13 cellular contexts compared by ENCODE assay signal in the genomic region with DNA sequence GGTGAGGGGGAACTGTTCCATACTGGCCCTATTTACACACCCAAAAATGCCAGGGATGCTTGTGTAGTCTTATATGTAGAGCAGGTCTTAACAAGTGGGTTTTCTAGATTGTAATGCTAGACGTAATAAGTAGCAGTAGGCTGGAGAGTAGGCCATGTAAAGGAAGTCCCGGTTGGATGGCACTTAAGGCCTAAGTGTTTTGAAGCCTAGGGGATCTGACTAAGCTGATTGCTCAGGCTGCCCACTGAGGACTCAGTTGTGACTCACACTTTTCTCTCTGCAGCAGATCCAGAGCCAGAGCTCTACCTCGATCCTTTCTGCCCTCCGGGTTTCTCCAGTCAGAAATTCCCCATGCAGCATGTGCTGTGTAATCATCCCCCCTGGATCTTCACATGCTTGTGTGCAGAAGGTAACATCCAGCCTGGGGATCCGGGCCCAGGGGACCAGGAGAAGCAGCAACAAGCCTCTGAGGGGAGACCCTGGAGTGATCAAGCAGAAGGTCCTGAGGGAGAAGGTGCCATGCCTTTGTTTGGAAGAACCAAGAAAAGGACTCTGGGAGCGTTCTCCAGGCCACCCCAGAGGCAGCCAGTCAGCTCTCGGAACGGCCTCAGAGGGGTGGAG. TPM values are rescaled to one million over a fixed set of nuclear protein-coding genes. Genes with fewer than 3 reads are reported as not detected.
A peak's percentile ranks its signal among the peaks of the same experiment; 100 is the strongest.
DNase-seq lines count a peak whose midpoint lies in the region; ATAC-seq, FAIRE-seq and TF ChIP-seq lines count a peak whose summit lies in the region.
"Had no signal": no experiment of that assay in that cellular context is flagged by ENCODE, and none has a peak within 500 bp of the region (broad histone marks: within the 10 kb centered on the region; RNA-seq: fewer than 3 reads in every experiment).

No MANE protein-coding gene starts in this region.

- H3K27ac Mint-ChIP-seq in activated CD4-positive, alpha-beta memory T cell treated with anti-CD3 and anti-CD28 coated beads, Interleukin-2, amount 10 ng/mL, durations not matched to agents 7 days and 5 days, result no peak overlapping the region
- H3K27ac Mint-ChIP-seq: activated naive CD4-positive, alpha-beta T cell treated with anti-CD3 and anti-CD28 coated beads, Interleukin-2, amount 50 U/mL, for 24 hours had no signal

- H3K27me3 ChIP-seq in IMR-90 (ENCODE audit: control insufficient read depth, insufficient read depth, low read length), result no peaks in the 10 kb centered on the region
- H3K27me3 ChIP-seq in brain microvascular endothelial cell (replicated peaks), result no peaks in the 10 kb centered on the region
- no peaks in the 10 kb centered on the region for H3K27me3 ChIP-seq in kidney epithelial cell (ENCODE audit: control insufficient read depth, insufficient read depth, low read length)
- H3K27me3 ChIP-seq: dorsolateral prefrontal cortex had no signal

- no peaks in the 10 kb centered on the region; the same call in 1 of the 2 replicates for H3K4me1 ChIP-seq in IMR-90 (ENCODE audit: control insufficient read depth, insufficient read depth, low read length)
- no peaks in the 10 kb centered on the region for H3K4me1 ChIP-seq in kidney (ENCODE audit: control insufficient read depth in 1 of 2, insufficient read depth in 1 of 2, low read depth in 1 of 2, low read length in 2 of 2)

- H3K9ac ChIP-seq in IMR-90 (ENCODE audit: low read depth, low read length), result no peak overlapping the region
- H3K9ac ChIP-seq in kidney (ENCODE audit: low read length in 2 of 2), result no peak overlapping the region

- H3K56ac ChIP-seq in IMR-90 (ENCODE audit: extremely low read depth, insufficient read depth, low read length), result no peak overlapping the region

- H2BK5ac ChIP-seq in IMR-90 (ENCODE audit: low read depth, low read length, poor library complexity, severe bottlenecking), result peak overlapping the region; percentile 50

- intact Hi-C loops in IMR-90 (cut with micrococcal nuclease), result no loop called here
- intact Hi-C loops in kidney (cut with DNase I), result no loop called here

- no peak overlapping the region for H2BK20ac ChIP-seq in IMR-90 (ENCODE audit: low read depth, low read length)

- 0 out of 4 replicates have a peak overlapping the region, but pooled peaks of 1 of the 2 experiments have one; percentile 19 for H4K8ac ChIP-seq in IMR-90 (ENCODE audit: low read depth in 2 of 2, low read length in 2 of 2)

- peak; percentile 90 for ATAC-seq in IMR-90 (ENCODE audit: low read depth)

- peaks cover 0 to 21% of the 10 kb centered on the region in 2 experiments; a peak in 3 of 4 replicates for H3K79me1 ChIP-seq in IMR-90 (ENCODE audit: low read depth in 1 of 2, low read length in 2 of 2)

- H3K27me3 Mint-ChIP-seq in activated CD4-positive, alpha-beta memory T cell treated with anti-CD3 and anti-CD28 coated beads, Interleukin-2, amount 10 ng/mL, durations not matched to agents 7 days and 5 days, result no peaks in the 10 kb centered on the region
- H3K27me3 Mint-ChIP-seq: activated naive CD4-positive, alpha-beta T cell treated with anti-CD3 and anti-CD28 coated beads, Interleukin-2, amount 50 U/mL, for 24 hours had no signal

- no peaks in the 10 kb centered on the region for H4K20me1 ChIP-seq in IMR-90 (ENCODE audit: insufficient read depth, low read length)

- H3K4me3 ChIP-seq in IMR-90 (ENCODE audit: insufficient read depth, low read depth, low read length), result no peak overlapping the region
- no peak overlapping the region for H3K4me3 ChIP-seq in brain microvascular endothelial cell (ENCODE audit: low read depth, low read length)
- H3K4me3 ChIP-seq in kidney epithelial cell (ENCODE audit: low read depth, low read length), result no peak overlapping the region
- no peak overlapping the region for H3K4me3 ChIP-seq in kidney (ENCODE audit: low read length in 2 of 2)
- H3K4me3 ChIP-seq: dorsolateral prefrontal cortex had no signal

- no peak overlapping the region for H2AK5ac ChIP-seq in IMR-90 (ENCODE audit: low read depth, low read length)

- no TSS peak for BruUV-seq in IMR-90 (replicated peaks; lab: Mats Ljungman, UMichigan)

- H3K36me3 Mint-ChIP-seq in activated CD4-positive, alpha-beta memory T cell treated with anti-CD3 and anti-CD28 coated beads, Interleukin-2, amount 10 ng/mL, durations not matched to agents 7 days and 5 days (ENCODE audit: low read depth), result peaks cover 8% of the 10 kb centered on the region

- CTCF ChIA-PET in IMR-90 (lab: Yijun Ruan, JAX), result no interaction called here
- CTCF ChIA-PET in activated CD4-positive, alpha-beta memory T cell treated with anti-CD3 and anti-CD28 coated beads, Interleukin-2, amount 10 ng/mL, durations not matched to agents 7 days and 5 days (lab: Charles Lee), result no interaction called here

- H2AFZ ChIP-seq in IMR-90 (replicated peaks; ENCODE audit: low read length, poor library complexity), result peak overlapping the region; percentile 73

- TF ChIP-seq RAD21 in IMR-90 (IDR thresholded peaks at IDR 0.05; ENCODE audit: low read length), result no peak

- no peak overlapping the region for H3K4me3 Mint-ChIP-seq in activated CD4-positive, alpha-beta memory T cell treated with anti-CD3 and anti-CD28 coated beads, Interleukin-2, amount 10 ng/mL, durations not matched to agents 7 days and 5 days
- H3K4me3 Mint-ChIP-seq: activated naive CD4-positive, alpha-beta T cell treated with anti-CD3 and anti-CD28 coated beads, Interleukin-2, amount 50 U/mL, for 24 hours; CD14-positive monocyte had no signal

- no peak overlapping the region for H2BK15ac ChIP-seq in IMR-90 (ENCODE audit: low read depth, low read length)

- in situ Hi-C loops in IMR-90 (cut with MboI; ENCODE audit: low sequenced_read_pairs), result no loop called here
- in situ Hi-C loops in brain microvascular endothelial cell (cut with HindIII; ENCODE audit: low pct_ligation_motif_present, low sequenced_read_pairs), result no loop called here

- POLR2A ChIA-PET in IMR-90 (lab: Charles Lee; ENCODE audit: unreplicated experiment), result no interaction called here
- POLR2A ChIA-PET in activated CD4-positive, alpha-beta memory T cell treated with anti-CD3 and anti-CD28 coated beads, Interleukin-2, amount 10 ng/mL, durations not matched to agents 7 days and 5 days (lab: Charles Lee), result no interaction called here

- H3K18ac ChIP-seq in IMR-90 (ENCODE audit: low read depth, low read length), result no peak overlapping the region

- H4K5ac ChIP-seq in IMR-90 (ENCODE audit: low read depth, low read length), result no peak overlapping the region

- no peak overlapping the region; the same call in 1 of the 2 replicates for H3K27ac ChIP-seq in IMR-90 (ENCODE audit: insufficient read depth, low read length)
- H3K27ac ChIP-seq in brain microvascular endothelial cell, result no peak overlapping the region
- H3K27ac ChIP-seq in kidney (ENCODE audit: low read depth in 2 of 2, low read length in 2 of 2), result no peak overlapping the region
- H3K27ac ChIP-seq: dorsolateral prefrontal cortex had no signal

- H3K9me1 ChIP-seq in IMR-90 (ENCODE audit: insufficient read depth, low read length), result peaks cover 6% of the 10 kb centered on the region; the same call in 1 of the 2 replicates

- H3K4ac ChIP-seq in IMR-90 (ENCODE audit: low read depth, low read length), result peak overlapping the region; percentile 16

- H2BK120ac ChIP-seq in IMR-90 (ENCODE audit: low read depth, low read length), result peak overlapping the region; percentile 3; the same call in 1 of the 2 replicates

- peak overlapping the region; percentile 41; the same call in 1 of the 2 replicates for H3K14ac ChIP-seq in IMR-90 (replicated peaks; ENCODE audit: low read depth, low read length)

- H2AK9ac ChIP-seq in IMR-90 (replicated peaks; ENCODE audit: low read depth, low read length, poor library complexity), result peak overlapping the region; percentile 52

- no peaks in the 10 kb centered on the region for H3K4me1 Mint-ChIP-seq in activated CD4-positive, alpha-beta memory T cell treated with anti-CD3 and anti-CD28 coated beads, Interleukin-2, amount 10 ng/mL, durations not matched to agents 7 days and 5 days
- H3K4me1 Mint-ChIP-seq: activated naive CD4-positive, alpha-beta T cell treated with anti-CD3 and anti-CD28 coated beads, Interleukin-2, amount 50 U/mL, for 24 hours; CD14-positive monocyte had no signal

- no peak for TF ChIP-seq POLR2A in IMR-90 (IDR thresholded peaks at IDR 0.05; ENCODE audit: low read depth, low read length)

- no peak overlapping the region for H3K4me2 ChIP-seq in IMR-90 (ENCODE audit: low read depth, low read length)

- H3K23ac ChIP-seq in IMR-90 (ENCODE audit: low read depth, low read length), result no peak overlapping the region

- H3K9me3 ChIP-seq in IMR-90 (ENCODE audit: control insufficient read depth, insufficient read depth, low read length), result no peaks in the 10 kb centered on the region
- H3K9me3 ChIP-seq in kidney (ENCODE audit: control insufficient read depth in 1 of 2, low read length in 2 of 2), result no peaks in the 10 kb centered on the region

- DNase-seq in AG08395 (ENCODE audit: low spot score) (peak; percentile 69), IMR-90 (peak; percentile 80), brain microvascular endothelial cell (peak; percentile 70), kidney epithelial cell (ENCODE audit: low read depth) (peak; percentile 25), cerebellar cortex (ENCODE audit: low spot score) (no peak), kidney (no peak), NCI-H1105 treated with DMSO at 0.1 percent for 48 hours (lab: John Stamatoyannopoulos, UW) (no peak)
- DNase-seq in activated CD4-positive, alpha-beta memory T cell treated with anti-CD3 and anti-CD28 coated beads, Interleukin-2, amount 10 ng/mL, durations not matched to agents 7 days and 5 days, result no peak
- DNase-seq: dorsolateral prefrontal cortex, midbrain, NCI-H446 had no signal

- peaks cover 17% of the 10 kb centered on the region for H3K36me3 ChIP-seq in IMR-90 (ENCODE audit: control insufficient read depth, insufficient read depth, low read length)
- peaks cover 21% of the 10 kb centered on the region for H3K36me3 ChIP-seq in brain microvascular endothelial cell (replicated peaks)
- peaks cover 2% of the 10 kb centered on the region for H3K36me3 ChIP-seq in kidney epithelial cell (ENCODE audit: control insufficient read depth, insufficient read depth, low read length)
- H3K36me3 ChIP-seq in kidney (ENCODE audit: control insufficient read depth in 1 of 2, insufficient read depth in 2 of 2, low read length in 2 of 2), result peaks cover 11 to 12% of the 10 kb centered on the region in 2 donors

- TF ChIP-seq CTCF in IMR-90 (conservative IDR thresholded peaks at IDR 0.05; ENCODE audit: low read depth, low read length) (no peak), brain microvascular endothelial cell (IDR thresholded peaks at IDR 0.05; ENCODE audit: low read depth, low read length, missing control alignments) (no peak), kidney epithelial cell (IDR thresholded peaks at IDR 0.05; ENCODE audit: insufficient read depth, low read length, poor library complexity, severe bottlenecking) (no peak), kidney (IDR thresholded peaks at IDR 0.05; ENCODE audit: borderline replicate concordance, extremely low read depth, insufficient read depth) (no peak)

- no peaks in the 10 kb centered on the region for H3K9me3 Mint-ChIP-seq in activated CD4-positive, alpha-beta memory T cell treated with anti-CD3 and anti-CD28 coated beads, Interleukin-2, amount 10 ng/mL, durations not matched to agents 7 days and 5 days
- H3K9me3 Mint-ChIP-seq: activated naive CD4-positive, alpha-beta T cell treated with anti-CD3 and anti-CD28 coated beads, Interleukin-2, amount 50 U/mL, for 24 hours had no signal

- H4K91ac ChIP-seq in IMR-90 (ENCODE audit: insufficient read depth, low read depth, low read length), result no peak overlapping the region

- no peak for FAIRE-seq in kidney (lab: Jason Lieb, UNC)

- dilution Hi-C loops in IMR-90 (cut with HindIII; ENCODE audit: low sequenced_read_pairs, unreplicated experiment), result no loop called here

- 100% methylated on average over 1 of the region's 8 CpGs; no CpG with 5 or more reads in 1 of the 2 experiments for WGBS in IMR-90 (ENCODE audit: extremely low coverage in 2 of 2, insufficient read length in 1 of 2), 2 experiments

RNA-seq across cellular contexts. Expression of gene ZNF133, which starts 26.6 kb away (rescaled TPM):
- 25.6 and 33.5 TPM in 2 replicates for total RNA-seq in IMR-90 (2012; rRNA removed)
- polyA plus RNA-seq in IMR-90 (2012; rRNA removed), result 17.2 and 18.3 TPM in 2 replicates
- polyA plus RNA-seq in IMR-90 (2012; cell fraction: cytosol; rRNA removed), result 7.6 and 9.3 TPM in 2 replicates
- polyA plus RNA-seq in IMR-90 (2012; cell fraction: nucleus; rRNA removed; ENCODE audit: low replicate concordance), result 60.3 and 87.5 TPM in 2 replicates
- total RNA-seq in kidney epithelial cell, result 10.0 and 10.8 TPM in 2 replicates
- 10 to 100 TPM in 1 of 2 experiments, 1 to 10 TPM in 1; 8.4 to 10.2 TPM for total RNA-seq in activated CD4-positive, alpha-beta memory T cell treated with anti-CD3 and anti-CD28 coated beads, Interleukin-2, amount 10 ng/mL, durations not matched to agents 7 days and 5 days
- total RNA-seq in kidney, result 12.8 TPM
- polyA plus RNA-seq in kidney (ENCODE audit: insufficient read depth, low read depth, low replicate concordance), result 15.0 TPM

Comparison
In these comparisons a context has a peak if more than half of its experiments do, and no peak if none do; other contexts are left out.
1. DNase-seq: peak in AG08395 (single experiment), IMR-90 (single experiment), brain microvascular endothelial cell (single experiment) and kidney epithelial cell (single experiment); none in activated CD4-positive, alpha-beta memory T cell treated with anti-CD3 and anti-CD28 coated beads, Interleukin-2, amount 10 ng/mL, durations not matched to agents 7 days and 5 days (single experiment), cerebellar cortex (single experiment), kidney (single experiment) and NCI-H1105 treated with DMSO at 0.1 percent for 48 hours (single experiment).